ENCODE assay signal across 8 cellular contexts in genomic region chr10:16817125-16818019, GRCh38. TPM values are rescaled to one million over a fixed set of nuclear protein-coding genes. Genes with fewer than 3 reads are reported as not detected.
DNase-seq lines count a peak whose midpoint lies in the region; FAIRE-seq and TF ChIP-seq lines count a peak whose summit lies in the region.

Gene RSU1, minus strand, starts transcription at chr10:16817424. Its CDS starts 343 bp downstream, at chr10:16817081.

- peak within 1 kb of the TSS; percentile 93 for H2AFZ ChIP-seq in neuronal stem cell (ENCODE audit: low read length)

- peak; percentile 99 for FAIRE-seq in frontal cortex (lab: Jason Lieb, UNC)

- H3K9ac ChIP-seq in SK-N-MC (ENCODE audit: insufficient read length) (peak within 1 kb of the TSS; percentile 83), neuronal stem cell (ENCODE audit: low read depth, low read length, poor library complexity) (peak within 1 kb of the TSS; percentile 95)

- H3K4me1 Mint-ChIP-seq in HFFc6 (ENCODE audit: low read depth), result peaks cover 40% of the 10 kb centered on the region
- peaks cover 49% of the 10 kb centered on the region for H3K4me1 Mint-ChIP-seq in activated naive CD4-positive, alpha-beta T cell treated with anti-CD3 and anti-CD28 coated beads, Interleukin-2, amount 10 ng/mL, durations not matched to agents 7 days and 5 days

- no peak within 1 kb of the TSS for H4K8ac ChIP-seq in neuronal stem cell (ENCODE audit: low read depth, low read length)

- H2BK5ac ChIP-seq in neuronal stem cell (ENCODE audit: low read length), result no peak within 1 kb of the TSS

- peak; percentile 67 for TF ChIP-seq POLR2A in NB4 (IDR thresholded peaks at IDR 0.05; ENCODE audit: extremely low read depth, insufficient read length)

- H3K4me3 ChIP-seq in NB4 (ENCODE audit: low read depth, low read length) (peak within 1 kb of the TSS; percentile 87), SK-N-MC (peak within 1 kb of the TSS; percentile 88), neuronal stem cell (ENCODE audit: low read length in 2 of 2) (peak within 1 kb of the TSS; percentile 68 to 91)

- H3K4me3 Mint-ChIP-seq in HFFc6, result peak within 1 kb of the TSS; percentile 95
- peak within 1 kb of the TSS; percentile 87 for H3K4me3 Mint-ChIP-seq in activated naive CD4-positive, alpha-beta T cell treated with anti-CD3 and anti-CD28 coated beads, Interleukin-2, amount 10 ng/mL, durations not matched to agents 7 days and 5 days

- no peak within 1 kb of the TSS for H2BK12ac ChIP-seq in neuronal stem cell (ENCODE audit: low read length)

- peak within 1 kb of the TSS; percentile 42 for H3K14ac ChIP-seq in neuronal stem cell (ENCODE audit: low read length)

- H3K9me3 Mint-ChIP-seq in HFFc6, result peaks cover 13% of the 10 kb centered on the region
- peaks cover 12% of the 10 kb centered on the region for H3K9me3 Mint-ChIP-seq in activated naive CD4-positive, alpha-beta T cell treated with anti-CD3 and anti-CD28 coated beads, Interleukin-2, amount 10 ng/mL, durations not matched to agents 7 days and 5 days

- H3K18ac ChIP-seq in neuronal stem cell (ENCODE audit: low read length), result peak within 1 kb of the TSS; percentile 94

- peaks cover 33% of the 10 kb centered on the region for H3K36me3 Mint-ChIP-seq in HFFc6 (ENCODE audit: low read depth)
- peaks cover 23% of the 10 kb centered on the region for H3K36me3 Mint-ChIP-seq in activated naive CD4-positive, alpha-beta T cell treated with anti-CD3 and anti-CD28 coated beads, Interleukin-2, amount 10 ng/mL, durations not matched to agents 7 days and 5 days

- H2BK120ac ChIP-seq in neuronal stem cell (ENCODE audit: low read depth, low read length), result no peak within 1 kb of the TSS

- no peaks in the 10 kb centered on the region for H3K36me3 ChIP-seq in SK-N-MC (ENCODE audit: insufficient read depth, low read length)
- no peaks in the 10 kb centered on the region for H3K36me3 ChIP-seq in neuronal stem cell (replicated peaks in 1 of 2; ENCODE audit: control insufficient read depth in 2 of 2, insufficient read depth in 2 of 2, low read length in 2 of 2)

- H2BK15ac ChIP-seq in neuronal stem cell (ENCODE audit: low read length), result no peak within 1 kb of the TSS

- H3K4ac ChIP-seq in neuronal stem cell (ENCODE audit: low read length), result no peak within 1 kb of the TSS

- TF ChIP-seq CTCF in HFFc6 (IDR thresholded peaks at IDR 0.05) (no peak; the same call in 1 of the 2 replicates), NB4 (IDR thresholded peaks at IDR 0.05; ENCODE audit: low read depth, low read length) (no peak), subcutaneous adipose tissue (IDR thresholded peaks at IDR 0.05; ENCODE audit: low read depth) (no peak)

- H4K91ac ChIP-seq in neuronal stem cell (ENCODE audit: low read depth, low read length, poor library complexity), result no peak within 1 kb of the TSS

- DNase-seq in GM04503 (ENCODE audit: low read depth), result peak; percentile 99
- peak; percentile 100 for DNase-seq in HFFc6
- DNase-seq in NB4 (ENCODE audit: low read depth), result peak; percentile 97
- peak; percentile 83 for DNase-seq in SK-N-MC (ENCODE audit: low read depth, low spot score)
- peak; percentile 100 for DNase-seq in activated naive CD4-positive, alpha-beta T cell treated with anti-CD3 and anti-CD28 coated beads, Interleukin-2, amount 10 ng/mL, durations not matched to agents 7 days and 5 days
- DNase-seq in frontal cortex (ENCODE audit: low spot score in 2 of 2), result peak; percentile 95 to 97
- peak; percentile 99 for DNase-seq in neuronal stem cell (ENCODE audit: low spot score)

- H3K4me1 ChIP-seq in neuronal stem cell (ENCODE audit: control insufficient read depth in 2 of 2, insufficient read depth in 1 of 2, low read depth in 1 of 2, low read length in 2 of 2), result peaks cover 3 to 5% of the 10 kb centered on the region in 2 donors

- no peaks in the 10 kb centered on the region; the same call in 1 of the 2 replicates for H3K27me3 Mint-ChIP-seq in HFFc6 (ENCODE audit: insufficient read depth)
- H3K27me3 Mint-ChIP-seq in activated naive CD4-positive, alpha-beta T cell treated with anti-CD3 and anti-CD28 coated beads, Interleukin-2, amount 10 ng/mL, durations not matched to agents 7 days and 5 days, result peaks cover 9% of the 10 kb centered on the region

- peak within 1 kb of the TSS; percentile 78 for H3K4me2 ChIP-seq in neuronal stem cell (ENCODE audit: insufficient read depth, low read length, poor library complexity, severe bottlenecking)

- H3K79me1 ChIP-seq in neuronal stem cell (ENCODE audit: low read depth, low read length), result peaks cover 2% of the 10 kb centered on the region

- H3K27ac Mint-ChIP-seq in HFFc6, result peak within 1 kb of the TSS; percentile 93
- peak within 1 kb of the TSS; percentile 96 for H3K27ac Mint-ChIP-seq in activated naive CD4-positive, alpha-beta T cell treated with anti-CD3 and anti-CD28 coated beads, Interleukin-2, amount 10 ng/mL, durations not matched to agents 7 days and 5 days

- no peaks in the 10 kb centered on the region for H3K9me3 ChIP-seq in SK-N-MC (ENCODE audit: low read depth, low read length)
- H3K9me3 ChIP-seq in neuronal stem cell (replicated peaks in 1 of 2; ENCODE audit: control insufficient read depth in 2 of 2, insufficient read depth in 1 of 2, low read depth in 1 of 2, low read length in 2 of 2), result peaks cover 0 to 7% of the 10 kb centered on the region in 2 donors

- WGBS in neuronal stem cell (ENCODE audit: extremely low coverage in 2 of 2, insufficient read length in 2 of 2, insufficient replicate concordance in 1 of 2), 2 donors, result no CpG with 5 or more reads among the region's 65 CpGs

- peak within 1 kb of the TSS; percentile 98 for H3K23ac ChIP-seq in neuronal stem cell (ENCODE audit: low read depth, low read length, poor library complexity)

- no peak within 1 kb of the TSS for H2AK5ac ChIP-seq in neuronal stem cell (ENCODE audit: low read depth, low read length)

- peaks cover 0 to 10% (median 0%) of the 10 kb centered on the region in 3 experiments for H3K27me3 ChIP-seq in neuronal stem cell (ENCODE audit: control insufficient read depth in 3 of 3, insufficient read depth in 3 of 3, low read depth in 1 of 3, low read length in 3 of 3)

- CTCF ChIA-PET in activated naive CD4-positive, alpha-beta T cell treated with anti-CD3 and anti-CD28 coated beads, Interleukin-2, amount 10 ng/mL, durations not matched to agents 7 days and 5 days (lab: Charles Lee), result interaction anchor here (1.0 to 1.1 kb wide), 2 partner anchors 9 to 10 kb away, joined by 3 to 5 read pairs; no protein-coding TSS in a partner anchor

- H3K27ac ChIP-seq in SK-N-MC (peak within 1 kb of the TSS; percentile 87), neuronal stem cell (replicated peaks; ENCODE audit: low read length) (peak within 1 kb of the TSS; percentile 13)

RNA-seq across cellular contexts. Expression of gene RSU1, which starts in this region (rescaled TPM):
- total RNA-seq in HFFc6 (2021; fragmentation: NEBNext Ultra II Directional; extraction: Animal tissue kit (Norgen Biotek cat#: 25700)), result 100 to 1,000 TPM; 182 to 239 (median 205) TPM
- total RNA-seq in frontal cortex (33.0 TPM), subcutaneous adipose tissue (100 to 1,000 TPM in 2 of 4 donors, 10 to 100 TPM in 2; 57.0 to 147 (median 99.7) TPM)
- polyA plus RNA-seq in neuronal stem cell (2013, experiment 1 of 2), result 36.1 TPM
- polyA plus RNA-seq in neuronal stem cell (2013, experiment 2 of 2), result 36.0 TPM

Comparison
In these comparisons a context has a peak if more than half of its experiments do, and no peak if none do; other contexts are left out.
1. Peak in every context shown above with its lines: DNase-seq, H3K4me3 ChIP-seq and H3K27ac ChIP-seq.